ENCODE assay signal across 8 cellular contexts in genomic region chr5:126443374-126443851, GRCh38.
A peak's percentile ranks its signal among the peaks of the same experiment; 100 is the strongest.
DNase-seq lines count a peak whose midpoint lies in the region; ATAC-seq and TF ChIP-seq lines count a peak whose summit lies in the region.

No MANE protein-coding gene starts in this region.

- DNase-seq in epithelial cell of prostate (ENCODE audit: low read depth, low spot score) (no peak), NCI-H1092 (lab: John Stamatoyannopoulos, UW) (no peak), hepatic stellate cell (ENCODE audit: low spot score) (no peak), NCI-H2107 treated with DMSO at 0.1 percent for 48 hours (lab: John Stamatoyannopoulos, UW; ENCODE audit: unreplicated experiment) (no peak)

- peak; percentile 85 for ATAC-seq in GM18505 (IDR thresholded peaks at IDR 0.05; ENCODE audit: unreplicated experiment)
- peak; percentile 93 for ATAC-seq in GM21381 (IDR thresholded peaks at IDR 0.05; ENCODE audit: unreplicated experiment)
- peak; percentile 81 for ATAC-seq in HG03280 (IDR thresholded peaks at IDR 0.05; ENCODE audit: unreplicated experiment)
- ATAC-seq in SK-N-SH treated with all-trans-retinoic acid at 6 μM for 48 hours, result no peak

- TF ChIP-seq POLR2A in GM18505 (IDR thresholded peaks at IDR 0.05; ENCODE audit: borderline replicate concordance, extremely low read depth, insufficient read depth, insufficient read length), result no peak

- peak overlapping the region; percentile 99 for H3K27ac ChIP-seq in epithelial cell of prostate

TF ChIP-seq in SK-N-SH treated with all-trans-retinoic acid at 6 μM for 48 hours, 23 proteins besides CTCF, POLR2A, EP300 and RAD21:
- TF ChIP-seq ESRRG (CRISPR knock-in tag; IDR thresholded peaks at IDR 0.05), result no peak
- TF ChIP-seq ZNF70 (CRISPR knock-in tag; IDR thresholded peaks at IDR 0.05), result no peak
- no peak for TF ChIP-seq GLIS3 (CRISPR knock-in tag; IDR thresholded peaks at IDR 0.05)
- TF ChIP-seq SNAI2 (CRISPR knock-in tag; IDR thresholded peaks at IDR 0.05), result no peak
- no peak for TF ChIP-seq TSHZ2 (CRISPR knock-in tag; IDR thresholded peaks at IDR 0.05)
- no peak for TF ChIP-seq ZC3H10 (CRISPR knock-in tag; IDR thresholded peaks at IDR 0.05)
- no peak for TF ChIP-seq RARB (CRISPR knock-in tag; IDR thresholded peaks at IDR 0.05)
- TF ChIP-seq ZNF8 (CRISPR knock-in tag; IDR thresholded peaks at IDR 0.05), result no peak
- no peak for TF ChIP-seq PATZ1 (CRISPR knock-in tag; IDR thresholded peaks at IDR 0.05; ENCODE audit: borderline replicate concordance)
- TF ChIP-seq ZFP30 (CRISPR knock-in tag; IDR thresholded peaks at IDR 0.05), result no peak
- TF ChIP-seq CSDC2 (CRISPR knock-in tag; IDR thresholded peaks at IDR 0.05), result no peak
- TF ChIP-seq ZNF565 (CRISPR knock-in tag; conservative IDR thresholded peaks at IDR 0.05; ENCODE audit: low read depth), result no peak
- no peak for TF ChIP-seq BACH2 (CRISPR knock-in tag; IDR thresholded peaks at IDR 0.05; ENCODE audit: borderline replicate concordance)
- TF ChIP-seq TCF4 (CRISPR knock-in tag; IDR thresholded peaks at IDR 0.05; ENCODE audit: borderline replicate concordance), result no peak
- TF ChIP-seq ZFP3 (CRISPR knock-in tag; IDR thresholded peaks at IDR 0.05), result no peak
- no peak for TF ChIP-seq TOX (CRISPR knock-in tag; IDR thresholded peaks at IDR 0.05; ENCODE audit: borderline replicate concordance)
- no peak for TF ChIP-seq ISL1 (CRISPR knock-in tag; IDR thresholded peaks at IDR 0.05)
- TF ChIP-seq ARNTL (CRISPR knock-in tag; IDR thresholded peaks at IDR 0.05; ENCODE audit: borderline replicate concordance, low read depth), result no peak
- TF ChIP-seq CSRNP3 (CRISPR knock-in tag; IDR thresholded peaks at IDR 0.05), result no peak
- no peak for TF ChIP-seq POU6F1 (CRISPR knock-in tag; IDR thresholded peaks at IDR 0.05; ENCODE audit: borderline replicate concordance, low read depth)
